In genomic region chr1:246141306-246141705, GRCh38 we compare ENCODE assay signal across 32 cellular contexts.
"Had no signal": no experiment of that assay in that cellular context is flagged by ENCODE, and none has a peak within 500 bp of the region (broad histone marks: within the 10 kb centered on the region; RNA-seq: fewer than 3 reads in every experiment).

No MANE protein-coding gene starts in this region.

- H3K4me3 Mint-ChIP-seq: activated CD4-positive, alpha-beta memory T cell treated with anti-CD3 and anti-CD28 coated beads for 36 hours; activated CD4-positive, alpha-beta T cell treated with anti-CD3 and anti-CD28 coated beads, Interleukin-2, amount 10 ng/mL, durations not matched to agents 24 days and 14 days; activated naive CD4-positive, alpha-beta T cell treated with anti-CD3 and anti-CD28 coated beads for 36 hours; activated naive CD8-positive, alpha-beta T cell treated with anti-CD3 and anti-CD28 coated beads for 36 hours; activated T-helper 1 cell treated with anti-CD3 and anti-CD28 coated beads, Interleukin-12 subunit alpha, Interleukin-12 subunit beta, Interleukin-2, Interleukin-4 antibody, amounts not matched to agents 30 ng/mL and 10 ng/mL and 1 ng/mL, durations not matched to agents 14 hours and 24 hours and 36 hours; dendritic cell treated with granulocyte-macrophage colony-stimulating factor and Interleukin-4, amounts not matched to agents 40 ng/mL and 50 ng/mL, for 4 days; endodermal cell; mesothelial cell of epicardium; naive B cell; nephron progenitor cell had no signal

- DNase-seq: activated CD4-positive, alpha-beta memory T cell treated with anti-CD3 and anti-CD28 coated beads for 36 hours; activated CD4-positive, alpha-beta T cell treated with anti-CD3 and anti-CD28 coated beads, Interleukin-2, amount 10 ng/mL, durations not matched to agents 24 days and 14 days; activated CD4-positive, CD25-positive, alpha-beta regulatory T cell treated with anti-CD3 and anti-CD28 coated beads, Interleukin-2, amount 50 U/mL, for 72 hours; activated CD8-positive, alpha-beta memory T cell treated with anti-CD3 and anti-CD28 coated beads, Interleukin-2, amount 50 U/mL, for 4 hours; activated effector memory CD4-positive, alpha-beta T cell treated with anti-CD3 and anti-CD28 coated beads, Interleukin-2, amount 50 U/mL, for 16 hours; activated naive CD4-positive, alpha-beta T cell treated with anti-CD3 and anti-CD28 coated beads for 36 hours; activated naive CD8-positive, alpha-beta T cell treated with anti-CD3 and anti-CD28 coated beads for 36 hours; activated T-cell treated with anti-CD3 and anti-CD28 coated beads, Interleukin-2, amount 50 U/mL, for 1 hour; caudate nucleus; endodermal cell; gastrocnemius medialis; hippocampal formation; kidney; left colon; naive B cell; nephron progenitor cell; ovary; right lobe of liver; stimulated activated CD4-positive, alpha-beta T cell treated with anti-CD3 and anti-CD28 coated beads, Interleukin-1b, Interleukin-23, amount 100 ng/mL, for 48 hours; stimulated activated naive CD4-positive, alpha-beta T cell; T-helper 2 cell; transverse colon had no signal

- ATAC-seq: gastrocnemius medialis, left colon, right lobe of liver had no signal

- H3K9me3 ChIP-seq: ascending aorta, esophagus muscularis mucosa, gastrocnemius medialis, neutrophil, ovary, right lobe of liver, suprapubic skin, transverse colon had no signal

- H3K9me3 Mint-ChIP-seq: activated CD4-positive, alpha-beta memory T cell treated with anti-CD3 and anti-CD28 coated beads for 36 hours; activated CD4-positive, alpha-beta T cell treated with anti-CD3 and anti-CD28 coated beads, Interleukin-2, amount 10 ng/mL, durations not matched to agents 24 days and 14 days; activated naive CD4-positive, alpha-beta T cell treated with anti-CD3 and anti-CD28 coated beads for 36 hours; activated naive CD8-positive, alpha-beta T cell treated with anti-CD3 and anti-CD28 coated beads for 36 hours; dendritic cell treated with granulocyte-macrophage colony-stimulating factor and Interleukin-4, amounts not matched to agents 40 ng/mL and 50 ng/mL, for 4 days; endodermal cell; mesothelial cell of epicardium had no signal

- FAIRE-seq: kidney, urothelium cell line had no signal

- H3K27me3 ChIP-seq: ascending aorta, esophagus muscularis mucosa, gastrocnemius medialis, neutrophil, ovary, right lobe of liver, suprapubic skin, transverse colon had no signal

- H3K36me3 Mint-ChIP-seq: mesothelial cell of epicardium had no signal

- H3K27ac ChIP-seq: ascending aorta, esophagus muscularis mucosa, gastrocnemius medialis, neutrophil, ovary, right lobe of liver, skin epidermis, suprapubic skin, transverse colon had no signal

- H3K4me3 ChIP-seq: ascending aorta, esophagus muscularis mucosa, gastrocnemius medialis, ovary, right lobe of liver, skin epidermis, suprapubic skin, transverse colon had no signal

- H3K27ac Mint-ChIP-seq: activated CD4-positive, alpha-beta memory T cell treated with anti-CD3 and anti-CD28 coated beads for 36 hours; activated CD4-positive, alpha-beta T cell treated with anti-CD3 and anti-CD28 coated beads, Interleukin-2, amount 10 ng/mL, durations not matched to agents 24 days and 14 days; activated naive CD4-positive, alpha-beta T cell treated with anti-CD3 and anti-CD28 coated beads for 36 hours; activated naive CD8-positive, alpha-beta T cell treated with anti-CD3 and anti-CD28 coated beads for 36 hours; activated T-helper 1 cell treated with anti-CD3 and anti-CD28 coated beads, Interleukin-12 subunit alpha, Interleukin-12 subunit beta, Interleukin-2, Interleukin-4 antibody, amounts not matched to agents 30 ng/mL and 10 ng/mL and 1 ng/mL, durations not matched to agents 14 hours and 24 hours and 36 hours; dendritic cell treated with granulocyte-macrophage colony-stimulating factor and Interleukin-4, amounts not matched to agents 40 ng/mL and 50 ng/mL, for 4 days; endodermal cell; mesothelial cell of epicardium; naive B cell; nephron progenitor cell; progenitor cell of endocrine pancreas had no signal

- H3K36me3 ChIP-seq: ascending aorta, esophagus muscularis mucosa, gastrocnemius medialis, neutrophil, ovary, right lobe of liver, suprapubic skin, transverse colon had no signal

- H3K4me1 Mint-ChIP-seq: activated CD4-positive, alpha-beta T cell treated with anti-CD3 and anti-CD28 coated beads, Interleukin-2, amount 10 ng/mL, durations not matched to agents 24 days and 14 days; naive B cell had no signal

- H3K27me3 Mint-ChIP-seq: activated CD4-positive, alpha-beta memory T cell treated with anti-CD3 and anti-CD28 coated beads for 36 hours; activated CD4-positive, alpha-beta T cell treated with anti-CD3 and anti-CD28 coated beads, Interleukin-2, amount 10 ng/mL, durations not matched to agents 24 days and 14 days; activated naive CD8-positive, alpha-beta T cell treated with anti-CD3 and anti-CD28 coated beads for 36 hours; dendritic cell treated with granulocyte-macrophage colony-stimulating factor and Interleukin-4, amounts not matched to agents 40 ng/mL and 50 ng/mL, for 4 days; naive B cell; progenitor cell of endocrine pancreas had no signal

- H3K4me1 ChIP-seq: ascending aorta, gastrocnemius medialis, right lobe of liver, suprapubic skin, transverse colon had no signal
